Comparison of ENCODE assay signal across 13 cellular contexts in the genomic region with DNA sequence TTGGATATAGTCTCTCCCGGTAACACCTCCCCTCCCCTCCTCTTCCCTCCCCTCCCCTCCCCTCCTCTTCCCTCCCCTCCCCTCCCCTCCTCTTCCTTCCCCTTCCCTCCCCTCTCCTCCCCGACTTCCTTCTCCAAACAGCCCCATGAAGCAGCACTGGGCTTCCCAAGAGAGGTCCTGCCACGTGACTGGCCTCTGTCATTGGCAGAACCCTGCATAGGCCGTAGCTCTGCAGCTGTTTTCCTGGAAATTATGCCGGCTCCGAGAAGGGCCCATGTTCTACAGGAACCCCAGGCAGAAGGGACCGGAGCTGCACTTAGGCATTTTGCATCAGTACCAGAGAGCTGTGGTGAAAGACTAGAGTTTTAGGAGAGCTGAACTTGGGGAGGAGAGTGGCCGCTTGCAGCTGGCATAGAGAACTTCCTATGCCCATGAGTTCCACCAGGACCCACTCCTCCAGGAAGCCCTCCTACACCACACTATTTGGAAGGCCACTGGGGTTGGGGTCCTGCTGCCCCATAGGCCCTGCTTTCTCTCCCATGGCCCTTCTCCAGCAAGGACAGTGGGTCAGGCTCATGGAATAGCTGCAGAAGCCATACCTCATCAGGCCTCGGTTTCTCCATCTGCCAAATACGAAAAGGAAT. TPM values are rescaled to one million over a fixed set of nuclear protein-coding genes. Genes with fewer than 3 reads are reported as not detected.
A peak's percentile ranks its signal among the peaks of the same experiment; 100 is the strongest.
DNase-seq lines count a peak whose midpoint lies in the region; ATAC-seq and TF ChIP-seq lines count a peak whose summit lies in the region.
"Had no signal": no experiment of that assay in that cellular context is flagged by ENCODE, and none has a peak within 500 bp of the region (broad histone marks: within the 10 kb centered on the region; RNA-seq: fewer than 3 reads in every experiment).

No MANE protein-coding gene starts in this region.

- H3K4me3 ChIP-seq in SJCRH30: no peak overlapping the region

- POLR2A ChIA-PET in GM10248 (lab: Yijun Ruan, JAX): no interaction called here

- no peaks in the 10 kb centered on the region for H3K27me3 ChIP-seq in SJCRH30

- peaks cover 27% of the 10 kb centered on the region for H3K4me1 ChIP-seq in SJCRH30

- DNase-seq in CD1c-positive myeloid dendritic cell (ENCODE audit: extremely low spot score) (peak; percentile 83), SJCRH30 (peak; percentile 71 to 77), Right ventricle myocardium superior (peak; percentile 92), pons (ENCODE audit: low spot score) (peak; percentile 62), GM10248 (ENCODE audit: extremely low spot score) (no peak), superior temporal gyrus (ENCODE audit: extremely low spot score) (no peak), T-helper 2 cell (no peak)
- DNase-seq in activated T-cell treated with anti-CD3 and anti-CD28 coated beads, Interleukin-2, amount 50 U/mL, for 48 hours: no peak
- DNase-seq: activated naive CD4-positive, alpha-beta T cell treated with Interleukin-2 at 50 U/mL for 16 hours; Caco-2; naive thymus-derived CD4-positive, alpha-beta T cell; NCI-H510A; T-helper 9 cell had no signal

- H3K36me3 ChIP-seq in SJCRH30: no peaks in the 10 kb centered on the region

- peak; percentile 45 for ATAC-seq in Right ventricle myocardium superior (ENCODE audit: poor library complexity)

- no peak for TF ChIP-seq CTCF in GM10248 (IDR thresholded peaks at IDR 0.05; ENCODE audit: control extremely low read depth, extremely low read depth, low read depth, missing control alignments)

- no peaks in the 10 kb centered on the region for H3K9me3 ChIP-seq in SJCRH30 (replicated peaks)

- CTCF ChIA-PET in GM10248 (lab: Yijun Ruan, JAX): interaction anchor here (1.0 to 6.7 kb wide), 3 partner anchors 13 to 43 kb away, joined by 3 to 73 read pairs (median 15); no protein-coding TSS in a partner anchor

- intact Hi-C loops in Right ventricle myocardium superior (cut with DNase I): no loop called here

- no peak overlapping the region for H3K27ac ChIP-seq in SJCRH30

RNA-seq across cellular contexts. Expression of gene TNFAIP2, which starts 5.1 kb away (rescaled TPM):
- 4.6 and 5.9 TPM in 2 replicates for total RNA-seq in SJCRH30 (2014; rRNA removed; shearing (Covaris generic))
- total RNA-seq in Right ventricle myocardium superior: 46.7 TPM

RNA-seq across cellular contexts. Expression of gene EXOC3L4, which starts 23.6 kb away (rescaled TPM):
- total RNA-seq in SJCRH30 (2014; rRNA removed; shearing (Covaris generic)): not detected in 2 replicates
- total RNA-seq in Right ventricle myocardium superior: 0.38 TPM
- total RNA-seq: naive thymus-derived CD4-positive, alpha-beta T cell had no signal

RNA-seq across cellular contexts. Expression of gene LBHD2, which starts 34.1 kb away (rescaled TPM):
- not detected in 2 replicates for total RNA-seq in SJCRH30 (2014; rRNA removed; shearing (Covaris generic))
- total RNA-seq in Right ventricle myocardium superior: not detected
- total RNA-seq: Caco-2; naive thymus-derived CD4-positive, alpha-beta T cell had no signal

Comparison
In these comparisons a context has a peak if more than half of its experiments do, and no peak if none do; other contexts are left out.
1. DNase-seq: peak in CD1c-positive myeloid dendritic cell (single experiment), SJCRH30 (2 of 2), Right ventricle myocardium superior (single experiment) and pons (single experiment); none in activated T-cell treated with anti-CD3 and anti-CD28 coated beads, Interleukin-2, amount 50 U/mL, for 48 hours (0 of 2), GM10248 (single experiment), superior temporal gyrus (single experiment) and T-helper 2 cell (0 of 5).